21 cellular contexts compared by ENCODE assay signal in genomic region chr6:14039038-14039437, GRCh38.
"Had no signal": no experiment of that assay in that cellular context is flagged by ENCODE, and none has a peak within 500 bp of the region (broad histone marks: within the 10 kb centered on the region; RNA-seq: fewer than 3 reads in every experiment).

No MANE protein-coding gene starts in this region.

- H3K36me3 Mint-ChIP-seq: naive B cell had no signal

- H3K9me3 ChIP-seq: heart left ventricle, prostate gland, suprapubic skin, thyroid gland, upper lobe of left lung, uterus had no signal

- ATAC-seq: heart left ventricle, left colon, left ventricle myocardium superior had no signal

- H2AFZ ChIP-seq: parathyroid adenoma had no signal

- H3K27me3 ChIP-seq: thyroid gland, upper lobe of left lung, uterus had no signal

- H3K27ac Mint-ChIP-seq: endodermal cell, naive B cell, nephron progenitor cell had no signal

- DNase-seq: effector CD4-positive, alpha-beta T cell; endodermal cell; heart left ventricle; hippocampal formation; left colon; left ventricle myocardium superior; mesendoderm; naive B cell; nephron progenitor cell; stimulated activated CD4-positive, alpha-beta T cell treated with anti-CD3 and anti-CD28 coated beads, Interleukin-2, amount 100 ng/mL, for 48 hours; stimulated activated naive CD4-positive, alpha-beta T cell treated with Interleukin-2 at 50 U/mL for 16 hours; thyroid gland; upper lobe of left lung; uterus had no signal

- H3K9ac ChIP-seq: parathyroid adenoma had no signal

- H3K36me3 ChIP-seq: heart left ventricle, prostate gland, suprapubic skin, thyroid gland, upper lobe of left lung, uterus had no signal

- H3K4me1 ChIP-seq: parathyroid adenoma, prostate gland, uterus had no signal

- H3K4me2 ChIP-seq: smooth muscle cell had no signal

- H3K79me2 ChIP-seq: parathyroid adenoma had no signal

- H3K27ac ChIP-seq: heart left ventricle, parathyroid adenoma, prostate gland, suprapubic skin, thyroid gland, upper lobe of left lung, uterus had no signal

- H3K9me3 Mint-ChIP-seq: endodermal cell, nephron progenitor cell had no signal

- H3K4me3 Mint-ChIP-seq: endodermal cell, naive B cell, nephron progenitor cell had no signal

- H3K4me1 Mint-ChIP-seq: naive B cell had no signal

- FAIRE-seq: endothelial cell of umbilical vein, frontal cortex had no signal

- H3K4me3 ChIP-seq: heart left ventricle, lung, prostate gland, smooth muscle cell, suprapubic skin, thyroid gland, upper lobe of left lung, uterus had no signal
